ENCODE assay signal across 18 cellular contexts in the genomic region with DNA sequence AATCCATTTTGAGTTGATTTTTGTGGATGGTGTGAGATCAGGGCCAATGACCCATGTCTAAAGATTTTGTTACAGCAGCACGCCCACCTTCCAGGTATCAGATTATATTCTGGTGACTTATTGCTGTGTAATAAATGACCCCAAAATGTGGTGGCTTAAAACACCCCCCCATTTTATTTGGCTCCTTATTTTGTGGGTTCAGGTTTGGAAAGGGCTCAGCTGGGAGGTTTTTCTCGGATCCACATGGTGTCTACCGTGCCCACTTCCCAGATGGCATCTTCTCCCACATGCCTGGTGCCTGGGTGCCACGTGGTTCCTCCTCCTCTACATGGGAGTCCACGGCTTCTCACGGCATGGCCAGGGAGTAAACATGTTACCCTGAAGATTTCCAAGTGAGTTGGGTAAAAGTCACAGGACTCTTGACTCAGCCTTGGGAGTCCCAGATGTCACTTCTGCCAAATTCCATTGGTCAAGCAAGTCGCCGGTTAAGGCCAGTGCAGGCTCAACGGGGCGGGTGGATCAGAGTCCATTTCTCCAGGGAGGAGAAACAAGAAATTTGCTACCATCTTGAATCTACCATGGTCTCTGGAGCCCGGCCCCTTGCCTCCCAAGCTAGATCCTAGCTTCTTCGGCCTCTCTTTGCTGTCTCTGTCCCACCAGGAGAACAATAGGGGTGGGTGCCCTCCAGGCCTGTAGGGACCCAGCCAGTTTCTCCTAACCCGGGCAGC.
A peak's percentile ranks its signal among the peaks of the same experiment; 100 is the strongest.
DNase-seq lines count a peak whose midpoint lies in the region; ATAC-seq and TF ChIP-seq lines count a peak whose summit lies in the region.
"Had no signal": no experiment of that assay in that cellular context is flagged by ENCODE, and none has a peak within 500 bp of the region (broad histone marks: within the 10 kb centered on the region; RNA-seq: fewer than 3 reads in every experiment).

No MANE protein-coding gene starts in this region.

- H3K4me1 ChIP-seq in HEK293 (ENCODE audit: control insufficient read depth, insufficient read depth, low read length) (no peaks in the 10 kb centered on the region), stomach (no peaks in the 10 kb centered on the region)

- H3K36me3 ChIP-seq in HEK293 (ENCODE audit: control insufficient read depth in 2 of 2, insufficient read depth in 1 of 2, low read length in 2 of 2) (no peaks in the 10 kb centered on the region), stomach (no peaks in the 10 kb centered on the region)

- peak; percentile 10 for DNase-seq in activated naive CD8-positive, alpha-beta T cell treated with anti-CD3 and anti-CD28 coated beads, Interleukin-2, amount 10 ng/mL, durations not matched to agents 7 days and 5 days
- no peak for DNase-seq in activated naive CD8-positive, alpha-beta T cell treated with anti-CD3 and anti-CD28 coated beads for 36 hours
- peak; percentile 37 for DNase-seq in islet precursor cell
- peak; percentile 14 for DNase-seq in stomach
- DNase-seq: AML-193; Calu3; CD4-positive, CD25-positive, alpha-beta regulatory T cell; NCI-H1092 treated with DMSO at 0.1 percent for 48 hours; NCI-H1694; NCI-H2107; NCI-H345; NCI-H526 treated with DMSO at 0.1 percent for 48 hours; NK-92 treated with Interleukin-12 subunit alpha and Interleukin-12 subunit beta, amount 100 ng/mL, for 24 hours had no signal

- TF ChIP-seq CTCF in HEK293 (tag by site-specific recombination; IDR thresholded peaks at IDR 0.05) (no peak), stomach (IDR thresholded peaks at IDR 0.05) (no peak)

- intact Hi-C loops in stomach (cut with DNase I; ENCODE audit: low total_unique reads), result no loop called here

- H3K27ac Mint-ChIP-seq in activated naive CD8-positive, alpha-beta T cell treated with anti-CD3 and anti-CD28 coated beads, Interleukin-2, amount 10 ng/mL, durations not matched to agents 7 days and 5 days, result no peak overlapping the region
- no peak overlapping the region for H3K27ac Mint-ChIP-seq in activated naive CD8-positive, alpha-beta T cell treated with anti-CD3 and anti-CD28 coated beads for 36 hours
- H3K27ac Mint-ChIP-seq: CD4-positive, CD25-positive, alpha-beta regulatory T cell had no signal

- no peak for TF ChIP-seq EP300 in stomach (IDR thresholded peaks at IDR 0.05)

- H3K27me3 ChIP-seq in stomach, result peaks cover 0 to 19% (median 0%) of the 10 kb centered on the region in 3 donors

- POLR2A ChIA-PET in activated naive CD8-positive, alpha-beta T cell treated with anti-CD3 and anti-CD28 coated beads, Interleukin-2, amount 10 ng/mL, durations not matched to agents 7 days and 5 days (lab: Charles Lee), result no interaction called here
- POLR2A ChIA-PET in HEK293 (lab: Yijun Ruan, JAX), result no interaction called here

- no peaks in the 10 kb centered on the region for H3K9me3 Mint-ChIP-seq in activated naive CD8-positive, alpha-beta T cell treated with anti-CD3 and anti-CD28 coated beads, Interleukin-2, amount 10 ng/mL, durations not matched to agents 7 days and 5 days
- peaks cover 3% of the 10 kb centered on the region for H3K9me3 Mint-ChIP-seq in activated naive CD8-positive, alpha-beta T cell treated with anti-CD3 and anti-CD28 coated beads for 36 hours

- 92 to 96% (median 95%) methylated on average over 12 to 13 of the region's 13 CpGs for WGBS in stomach, 5 donors

- CTCF ChIA-PET in HEK293 (lab: Yijun Ruan, JAX), result no interaction called here

- H3K4me3 ChIP-seq in HEK293 (ENCODE audit: low read depth, low read length) (no peak overlapping the region), stomach (no peak overlapping the region)
- H3K4me3 ChIP-seq: GM12878 had no signal

- TF ChIP-seq POLR2A in stomach (IDR thresholded peaks at IDR 0.05), result no peak

- H3K4me3 Mint-ChIP-seq in activated naive CD8-positive, alpha-beta T cell treated with anti-CD3 and anti-CD28 coated beads, Interleukin-2, amount 10 ng/mL, durations not matched to agents 7 days and 5 days, result no peak overlapping the region
- H3K4me3 Mint-ChIP-seq in activated naive CD8-positive, alpha-beta T cell treated with anti-CD3 and anti-CD28 coated beads for 36 hours, result no peak overlapping the region

- H3K4me1 Mint-ChIP-seq in activated naive CD8-positive, alpha-beta T cell treated with anti-CD3 and anti-CD28 coated beads, Interleukin-2, amount 10 ng/mL, durations not matched to agents 7 days and 5 days, result no peaks in the 10 kb centered on the region
- peaks cover 5% of the 10 kb centered on the region for H3K4me1 Mint-ChIP-seq in activated naive CD8-positive, alpha-beta T cell treated with anti-CD3 and anti-CD28 coated beads for 36 hours
- H3K4me1 Mint-ChIP-seq: CD4-positive, CD25-positive, alpha-beta regulatory T cell had no signal

- H3K27ac ChIP-seq in HEK293 (ENCODE audit: extremely low read depth, low read depth, low read length), result no peak overlapping the region
- H3K27ac ChIP-seq in stomach, result no peak overlapping the region
- H3K27ac ChIP-seq: KMS-11 had no signal

- H3K9me3 ChIP-seq in HEK293 (ENCODE audit: control insufficient read depth, insufficient read depth, low read depth, low read length), result no peaks in the 10 kb centered on the region
- peaks cover 0 to 7% (median 0%) of the 10 kb centered on the region in 4 donors for H3K9me3 ChIP-seq in stomach

- ATAC-seq in activated naive CD8-positive, alpha-beta T cell treated with anti-CD3 and anti-CD28 coated beads, Interleukin-2, amount 10 ng/mL, durations not matched to agents 7 days and 5 days (ENCODE audit: low read depth), result no peak
- ATAC-seq in HG02588 (IDR thresholded peaks at IDR 0.05; ENCODE audit: unreplicated experiment), result no peak
- no peak for ATAC-seq in HG03460 (IDR thresholded peaks at IDR 0.05; ENCODE audit: unreplicated experiment)
- ATAC-seq: GM12878 had no signal

- H3K36me3 Mint-ChIP-seq in activated naive CD8-positive, alpha-beta T cell treated with anti-CD3 and anti-CD28 coated beads, Interleukin-2, amount 10 ng/mL, durations not matched to agents 7 days and 5 days, result no peaks in the 10 kb centered on the region
- H3K36me3 Mint-ChIP-seq in activated naive CD8-positive, alpha-beta T cell treated with anti-CD3 and anti-CD28 coated beads for 36 hours, result no peaks in the 10 kb centered on the region
- H3K36me3 Mint-ChIP-seq: CD4-positive, CD25-positive, alpha-beta regulatory T cell had no signal

- H3K27me3 Mint-ChIP-seq in activated naive CD8-positive, alpha-beta T cell treated with anti-CD3 and anti-CD28 coated beads, Interleukin-2, amount 10 ng/mL, durations not matched to agents 7 days and 5 days, result peaks cover 1% of the 10 kb centered on the region
- H3K27me3 Mint-ChIP-seq in activated naive CD8-positive, alpha-beta T cell treated with anti-CD3 and anti-CD28 coated beads for 36 hours, result no peaks in the 10 kb centered on the region
- H3K27me3 Mint-ChIP-seq: CD4-positive, CD25-positive, alpha-beta regulatory T cell had no signal

TF ChIP-seq in HEK293, 187 proteins besides CTCF, POLR2A, EP300 and RAD21:
- TF ChIP-seq SETDB1 (IDR thresholded peaks at IDR 0.05; ENCODE audit: insufficient read length, low read length) (peak; percentile 23), MEIS1 (CRISPR knock-in tag; IDR thresholded peaks at IDR 0.05; ENCODE audit: borderline replicate concordance) (no peak)
